ENCODE assay signal across 13 cellular contexts in the genomic region with DNA sequence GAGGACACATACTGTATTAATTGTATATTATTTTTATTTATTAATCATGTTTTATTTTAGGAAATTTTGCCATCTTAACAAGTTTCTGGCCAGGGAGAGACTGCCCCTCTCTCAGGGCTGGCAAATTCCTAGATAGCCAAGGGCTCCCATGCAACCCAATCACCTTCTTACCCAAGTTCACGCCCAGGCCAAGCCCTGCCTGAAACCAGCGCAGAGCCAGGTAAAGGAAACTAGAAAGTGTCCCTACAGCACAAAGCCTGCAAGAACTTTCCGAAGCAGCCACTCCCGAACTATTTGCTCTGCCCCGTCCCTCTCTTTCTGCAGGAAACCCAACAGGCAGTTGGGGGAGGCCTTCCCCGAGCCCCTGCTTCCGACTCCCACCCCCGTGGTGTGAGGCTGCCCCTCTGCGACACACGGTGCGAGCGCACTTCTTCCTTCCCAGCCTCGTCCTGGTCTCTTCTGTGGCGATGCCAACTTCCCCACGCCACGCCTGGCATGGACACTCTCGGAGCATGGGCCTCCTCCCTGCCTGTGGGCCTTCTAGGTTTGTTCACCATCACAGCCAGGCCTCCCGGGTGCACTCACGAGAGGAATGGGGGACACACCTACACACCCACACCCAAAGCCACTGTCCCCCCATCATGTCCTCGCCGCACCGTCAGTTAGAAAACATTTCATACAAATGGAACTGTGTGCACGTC.
DNase-seq lines count a peak whose midpoint lies in the region; ATAC-seq, FAIRE-seq and TF ChIP-seq lines count a peak whose summit lies in the region.
"Had no signal": no experiment of that assay in that cellular context is flagged by ENCODE, and none has a peak within 500 bp of the region (broad histone marks: within the 10 kb centered on the region; RNA-seq: fewer than 3 reads in every experiment).

No MANE protein-coding gene starts in this region.

- H4K8ac ChIP-seq in H9 (replicated peaks; ENCODE audit: insufficient read length, low read depth, low read length): no peak overlapping the region

- TF ChIP-seq POLR2A in GM12878 (IDR thresholded peaks at IDR 0.05; ENCODE audit: low read depth, low read length): peak; percentile 25; the same call in 1 of the 2 replicates

- H3K4me3 ChIP-seq in BLaER1 treated with 17β-estradiol and CSF1 and Interleukin-3, amounts not matched to agents 10 nM and 100 nM: peak overlapping the region in 1 of 10 experiments; percentile 51; a peak in 1 of 20 replicates
- no peak overlapping the region for H3K4me3 ChIP-seq in GM12878

- H3K79me2 ChIP-seq in H9 (ENCODE audit: insufficient read depth, low read length) (peaks cover 78% of the 10 kb centered on the region; the same call in 1 of the 2 replicates), GM12878 (ENCODE audit: control insufficient read depth, insufficient read depth, low read length) (peaks cover 90% of the 10 kb centered on the region)

- POLR2A ChIA-PET in GM12878 (lab: Charles Lee): no interaction called here

- peak overlapping the region; percentile 77 to 98 (median 94) for H3K4me2 ChIP-seq in BLaER1 treated with 17β-estradiol and CSF1 and Interleukin-3, amounts not matched to agents 10 nM and 100 nM
- H3K4me2 ChIP-seq in H9 (ENCODE audit: insufficient read depth, insufficient read length, low read length): no peak overlapping the region
- no peak overlapping the region for H3K4me2 ChIP-seq in GM12878 (ENCODE audit: control insufficient read depth, insufficient read depth)

- H3K23me2 ChIP-seq in H9 (ENCODE audit: insufficient read length, low read depth, low read length, poor library complexity, severe bottlenecking): no peaks in the 10 kb centered on the region

- no TSS peak for BruUV-seq in GM12878 (replicated peaks; lab: Mats Ljungman, UMichigan)

- DNase-seq in H9: no peak
- no peak for DNase-seq in GM12878 (ENCODE audit: low read depth, low spot score)
- no peak for DNase-seq in naive B cell
- no peak for DNase-seq in stimulated activated CD4-positive, alpha-beta T cell treated with anti-CD3 and anti-CD28 coated beads, Interleukin-4, amount 100 ng/mL, for 24 hours
- DNase-seq in NCI-H2227 (lab: John Stamatoyannopoulos, UW; ENCODE audit: unreplicated experiment): no peak
- no peak for DNase-seq in GDM1 (lab: John Stamatoyannopoulos, UW)
- DNase-seq: activated CD4-positive, alpha-beta T cell treated with anti-CD3 and anti-CD28 coated beads for 48 hours; NCI-H524; SIG-M5; stimulated activated CD4-positive, alpha-beta T cell treated with anti-CD3 and anti-CD28 coated beads, Interleukin-12 subunit alpha, Interleukin-12 subunit beta, amount 100 ng/mL, for 4 hours had no signal

- H3K27ac ChIP-seq in BLaER1 treated with 17β-estradiol and CSF1 and Interleukin-3, amounts not matched to agents 10 nM and 100 nM: peak overlapping the region in 7 of 11 experiments; percentile 8 to 60 (median 39); a peak in 7 of 22 replicates
- H3K27ac ChIP-seq in H9 (ENCODE audit: insufficient read length, low read depth, low read length) (no peak overlapping the region), GM12878 (ENCODE audit: control insufficient read depth, insufficient read depth) (no peak overlapping the region)
- H3K27ac ChIP-seq: HL-60 had no signal

- intact Hi-C loops in GM12878 (cut with micrococcal nuclease; ENCODE audit: unreplicated experiment): no loop called here

- peaks cover 21 to 63% (median 53%) of the 10 kb centered on the region in 11 experiments for H3K36me3 ChIP-seq in BLaER1 treated with 17β-estradiol and CSF1 and Interleukin-3, amounts not matched to agents 10 nM and 100 nM
- H3K36me3 ChIP-seq in GM12878 (ENCODE audit: control insufficient read depth in 2 of 2, insufficient read depth in 2 of 2, low read length in 1 of 2): peaks cover 14 to 30% of the 10 kb centered on the region in 2 experiments

- H3K14ac ChIP-seq in H9 (ENCODE audit: insufficient read depth, low read length): no peak overlapping the region

- no CpG with 5 or more reads among the region's 23 CpGs for WGBS in H9 (ENCODE audit: extremely low coverage, insufficient read length, low lambda C conversion rate)
- WGBS in GM12878 (ENCODE audit: insufficient coverage, insufficient replicate concordance, low lambda C conversion rate, missing lambda C conversion rate): 93% methylated on average over 22 of the region's 23 CpGs

- peaks cover 62 to 85% of the 10 kb centered on the region in 2 experiments for H3K4me1 Mint-ChIP-seq in H9
- H3K4me1 Mint-ChIP-seq in naive B cell: peaks cover 72 to 91% (median 91%) of the 10 kb centered on the region in 3 donors

- H4K5ac ChIP-seq in H9 (ENCODE audit: insufficient read length, low read depth, low read length): no peak overlapping the region

- no peak for TF ChIP-seq EP300 in GM12878 (IDR thresholded peaks at IDR 0.05; ENCODE audit: borderline replicate concordance in 1 of 2, control insufficient read depth in 1 of 2, low read depth in 2 of 2, low read length in 2 of 2)

- H3K56ac ChIP-seq in H9 (ENCODE audit: insufficient read length, low read depth, low read length): no peak overlapping the region

- H3K4me1 ChIP-seq in BLaER1 treated with 17β-estradiol and CSF1 and Interleukin-3, amounts not matched to agents 10 nM and 100 nM: peaks cover 78 to 96% (median 94%) of the 10 kb centered on the region in 10 experiments
- H3K4me1 ChIP-seq in H9 (ENCODE audit: insufficient read depth, low read length) (peaks cover 13% of the 10 kb centered on the region; the same call in 1 of the 2 replicates), GM12878 (ENCODE audit: control insufficient read depth, insufficient read depth, low read length) (peaks cover 55% of the 10 kb centered on the region)

- H2AK5ac ChIP-seq in H9 (ENCODE audit: insufficient read length, low read length): no peak overlapping the region

- no peak overlapping the region for H2BK5ac ChIP-seq in H9 (ENCODE audit: insufficient read length, low read length)

- H2BK15ac ChIP-seq in H9 (ENCODE audit: low read depth, low read length): no peak overlapping the region

- FAIRE-seq in GM12878 (lab: Jason Lieb, UNC): no peak

- TF ChIP-seq CTCF in H9 (conservative IDR thresholded peaks at IDR 0.05) (no peak), GM12878 (IDR thresholded peaks at IDR 0.05 in 2 of 3, conservative IDR thresholded peaks at IDR 0.05 in 1 of 3; ENCODE audit: control insufficient read depth in 2 of 3, extremely low read depth in 1 of 3, insufficient read depth in 1 of 3, low read depth in 3 of 3, low read length in 3 of 3) (no peak)

- CTCF ChIA-PET in GM12878 (lab: Yijun Ruan, JAX): no interaction called here

- peaks cover 100% of the 10 kb centered on the region in 11 experiments for H4K20me1 ChIP-seq in BLaER1 treated with 17β-estradiol and CSF1 and Interleukin-3, amounts not matched to agents 10 nM and 100 nM
- H4K20me1 ChIP-seq in H9 (ENCODE audit: control insufficient read depth, insufficient read depth, insufficient read length) (no peaks in the 10 kb centered on the region), GM12878 (ENCODE audit: control insufficient read depth, insufficient read depth) (peaks cover 23% of the 10 kb centered on the region)

- H2AFZ ChIP-seq in H9 (ENCODE audit: low read length) (no peak overlapping the region), GM12878 (ENCODE audit: control insufficient read depth, low read depth, low read length) (no peak overlapping the region)

- H3K9me3 ChIP-seq in BLaER1 treated with 17β-estradiol and CSF1 and Interleukin-3, amounts not matched to agents 10 nM and 100 nM (replicated peaks in 1 of 11): no peaks in the 10 kb centered on the region
- H3K9me3 ChIP-seq in H9 (ENCODE audit: control insufficient read depth, low read depth, low read length) (no peaks in the 10 kb centered on the region), GM12878 (replicated peaks; ENCODE audit: control insufficient read depth, insufficient read depth, low read length) (no peaks in the 10 kb centered on the region)

- H4K91ac ChIP-seq in H9 (ENCODE audit: insufficient read length, low read depth, low read length): no peak overlapping the region

- H2BK12ac ChIP-seq in H9 (ENCODE audit: insufficient read length, low read depth, low read length): no peak overlapping the region

- no peak overlapping the region for H3T11ph ChIP-seq in H9 (ENCODE audit: low read length)

- H3K23ac ChIP-seq in H9 (ENCODE audit: insufficient read length, low read depth, low read length): no peak overlapping the region

- H3K36me3 Mint-ChIP-seq in H9 (ENCODE audit: insufficient read depth in 1 of 3, low read depth in 3 of 3): peaks cover 9 to 26% (median 23%) of the 10 kb centered on the region in 3 experiments; a peak in 6 of 7 replicates
- no peaks in the 10 kb centered on the region for H3K36me3 Mint-ChIP-seq in naive B cell

- H3K4me3 Mint-ChIP-seq in H9 (no peak overlapping the region; a peak in 1 of 5 replicates), naive B cell (peak overlapping the region in 5 of 8 donors; percentile 29 to 81 (median 61))

- H3K79me1 ChIP-seq in H9 (ENCODE audit: insufficient read depth, low read depth, low read length, poor library complexity, severe bottlenecking): peaks cover 13% of the 10 kb centered on the region

- peak overlapping the region in 10 of 11 experiments; percentile 23 to 70 (median 38); a peak in 12 of 22 replicates for H3K9ac ChIP-seq in BLaER1 treated with 17β-estradiol and CSF1 and Interleukin-3, amounts not matched to agents 10 nM and 100 nM
- H3K9ac ChIP-seq in H9 (ENCODE audit: extremely low read depth, insufficient read length, low read length) (no peak overlapping the region), GM12878 (ENCODE audit: control insufficient read depth, insufficient read depth, low read length) (no peak overlapping the region)

- H3K18ac ChIP-seq in H9 (ENCODE audit: insufficient read length, low read depth, low read length): no peak overlapping the region

- H3K27me3 Mint-ChIP-seq in H9 (ENCODE audit: low read depth) (no peaks in the 10 kb centered on the region; the same call in 1 of the 2 replicates), naive B cell (no peaks in the 10 kb centered on the region)

- RAD21 ChIA-PET in GM12878 (lab: Charles Lee; ENCODE audit: unreplicated experiment): no interaction called here

- H2BK120ac ChIP-seq in H9 (ENCODE audit: low read depth, low read length, poor library complexity, severe bottlenecking): no peak overlapping the region

- H3K27ac Mint-ChIP-seq in H9 (peak overlapping the region; percentile 66 to 94 (median 92); a peak in 6 of 7 replicates), naive B cell (peak overlapping the region in 5 of 6 donors; percentile 29 to 91 (median 84))

- SMC1A ChIA-PET in GM12878 (lab: Charles Lee; ENCODE audit: uncharacterized antibody, unreplicated experiment): interaction anchor here (1.0 kb wide), 1 partner anchor 8 kb away, joined by 3 read pairs; no protein-coding TSS in a partner anchor

- H3K4ac ChIP-seq in H9 (ENCODE audit: low read depth, low read length): no peak overlapping the region

- in situ Hi-C loops in GM12878 (cut with MboI): no loop called here

- no peak overlapping the region for H2BK20ac ChIP-seq in H9 (ENCODE audit: low read depth, low read length, poor library complexity, severe bottlenecking)

- ATAC-seq in GM12878: no peak
- no peak for ATAC-seq in naive B cell (ENCODE audit: low read depth in 2 of 2)
- no peak for ATAC-seq in GM19351 (IDR thresholded peaks at IDR 0.05; ENCODE audit: unreplicated experiment)

- no peaks in the 10 kb centered on the region for H3K27me3 ChIP-seq in BLaER1 treated with 17β-estradiol and CSF1 and Interleukin-3, amounts not matched to agents 10 nM and 100 nM
- H3K27me3 ChIP-seq in H9 (ENCODE audit: insufficient read depth, low read length): no peaks in the 10 kb centered on the region
- H3K27me3 ChIP-seq in GM12878 (replicated peaks in 1 of 2; ENCODE audit: control insufficient read depth in 2 of 2, insufficient read depth in 2 of 2, low read length in 1 of 2): no peaks in the 10 kb centered on the region

- TF ChIP-seq RAD21 in GM12878 (IDR thresholded peaks at IDR 0.05; ENCODE audit: insufficient read depth, low read depth, low read length): no peak

- no peaks in the 10 kb centered on the region for H3K9me3 Mint-ChIP-seq in H9
- no peaks in the 10 kb centered on the region for H3K9me3 Mint-ChIP-seq in naive B cell

Comparison
In these comparisons a context has a peak if more than half of its experiments do, and no peak if none do; other contexts are left out.
1. H3K27ac ChIP-seq: peak in BLaER1 treated with 17β-estradiol and CSF1 and Interleukin-3, amounts not matched to agents 10 nM and 100 nM (7 of 11); none in H9 (single experiment) and GM12878 (single experiment).
2. H3K4me2 ChIP-seq: peak in BLaER1 treated with 17β-estradiol and CSF1 and Interleukin-3, amounts not matched to agents 10 nM and 100 nM (11 of 11); none in H9 (single experiment) and GM12878 (single experiment).
3. H3K9ac ChIP-seq: peak in BLaER1 treated with 17β-estradiol and CSF1 and Interleukin-3, amounts not matched to agents 10 nM and 100 nM (10 of 11); none in H9 (single experiment) and GM12878 (single experiment).
4. H3K4me3 Mint-ChIP-seq: peak in naive B cell (5 of 8); none in H9 (0 of 2).